16 cellular contexts compared by ENCODE assay signal in the genomic region with DNA sequence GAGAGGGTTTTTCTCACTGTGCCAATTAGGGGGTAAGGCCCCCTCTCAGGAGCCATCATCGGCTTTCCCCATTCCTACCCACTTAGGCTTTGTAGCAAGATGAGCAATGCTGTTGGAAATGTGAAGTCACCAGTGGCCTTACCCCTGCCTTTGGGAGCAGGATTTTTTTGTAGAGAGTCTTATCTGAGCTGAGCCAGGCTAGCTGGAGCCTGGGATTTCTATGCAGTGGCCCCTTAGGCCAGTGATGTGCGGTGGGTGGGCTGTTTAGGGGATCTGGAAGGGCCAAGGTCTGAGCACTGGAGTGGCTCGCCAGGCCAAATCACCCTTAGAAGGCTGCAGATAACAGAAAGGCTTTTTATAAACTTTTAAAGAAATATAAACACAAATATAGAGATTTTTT. TPM values are rescaled to one million over a fixed set of nuclear protein-coding genes. Genes with fewer than 3 reads are reported as not detected.
DNase-seq lines count a peak whose midpoint lies in the region; ATAC-seq and TF ChIP-seq lines count a peak whose summit lies in the region.
"Had no signal": no experiment of that assay in that cellular context is flagged by ENCODE, and none has a peak within 500 bp of the region (broad histone marks: within the 10 kb centered on the region; RNA-seq: fewer than 3 reads in every experiment).

No MANE protein-coding gene starts in this region.

- H3K27me3 ChIP-seq in CD4-positive, alpha-beta memory T cell (ENCODE audit: insufficient read depth, low read length), result no peaks in the 10 kb centered on the region
- peaks cover 10% of the 10 kb centered on the region; the same call in 1 of the 2 replicates for H3K27me3 ChIP-seq in HUES48 (ENCODE audit: control insufficient read depth, insufficient read depth, low read length)

- intact Hi-C loops in CD4-positive, alpha-beta memory T cell (cut with micrococcal nuclease), result no loop called here

- no peaks in the 10 kb centered on the region for H3K27me3 Mint-ChIP-seq in CD4-positive, alpha-beta memory T cell
- H3K27me3 Mint-ChIP-seq in activated naive CD8-positive, alpha-beta T cell treated with anti-CD3 and anti-CD28 coated beads, Interleukin-2, amount 10 ng/mL, durations not matched to agents 7 days and 5 days, result no peaks in the 10 kb centered on the region
- peaks cover 0 to 10% of the 10 kb centered on the region in 2 donors for H3K27me3 Mint-ChIP-seq in natural killer cell treated with Interleukin-12 subunit alpha and Interleukin-12 subunit beta and Interleukin-15 and Interleukin-18, amount 100 ng/mL, for 72 hours
- H3K27me3 Mint-ChIP-seq in endothelial cell (ENCODE audit: unreplicated experiment), result peaks cover 5% of the 10 kb centered on the region

- H3K4me3 Mint-ChIP-seq in CD4-positive, alpha-beta memory T cell, result peak overlapping the region in 5 of 8 donors; percentile 41 to 88 (median 61)
- peak overlapping the region; percentile 53 for H3K4me3 Mint-ChIP-seq in activated naive CD8-positive, alpha-beta T cell treated with anti-CD3 and anti-CD28 coated beads, Interleukin-2, amount 10 ng/mL, durations not matched to agents 7 days and 5 days
- no peak overlapping the region for H3K4me3 Mint-ChIP-seq in natural killer cell treated with Interleukin-12 subunit alpha and Interleukin-12 subunit beta and Interleukin-15 and Interleukin-18, amount 100 ng/mL, for 72 hours
- no peak overlapping the region for H3K4me3 Mint-ChIP-seq in endothelial cell (ENCODE audit: unreplicated experiment)

- ATAC-seq in activated naive CD8-positive, alpha-beta T cell treated with anti-CD3 and anti-CD28 coated beads, Interleukin-2, amount 10 ng/mL, durations not matched to agents 7 days and 5 days (ENCODE audit: low read depth), result no peak
- ATAC-seq in natural killer cell treated with Interleukin-12 subunit alpha and Interleukin-12 subunit beta and Interleukin-15 and Interleukin-18, amount 100 ng/mL, for 72 hours, result no peak
- no peak for ATAC-seq in GM19395 (IDR thresholded peaks at IDR 0.05; ENCODE audit: unreplicated experiment)
- ATAC-seq: Panc1 had no signal

- H3K9ac ChIP-seq in HUES48 (ENCODE audit: low read depth, low read length), result no peak overlapping the region

- H3K4me1 Mint-ChIP-seq in CD4-positive, alpha-beta memory T cell, result peaks cover 58 to 92% (median 79%) of the 10 kb centered on the region in 4 donors
- H3K4me1 Mint-ChIP-seq in activated naive CD8-positive, alpha-beta T cell treated with anti-CD3 and anti-CD28 coated beads, Interleukin-2, amount 10 ng/mL, durations not matched to agents 7 days and 5 days, result peaks cover 53% of the 10 kb centered on the region
- H3K4me1 Mint-ChIP-seq in natural killer cell treated with Interleukin-12 subunit alpha and Interleukin-12 subunit beta and Interleukin-15 and Interleukin-18, amount 100 ng/mL, for 72 hours (ENCODE audit: low read depth in 2 of 2), result peaks cover 43 to 65% of the 10 kb centered on the region in 2 donors
- H3K4me1 Mint-ChIP-seq in endothelial cell (ENCODE audit: unreplicated experiment), result peaks cover 22% of the 10 kb centered on the region

- no peaks in the 10 kb centered on the region for H3K9me3 Mint-ChIP-seq in CD4-positive, alpha-beta memory T cell
- H3K9me3 Mint-ChIP-seq in activated naive CD8-positive, alpha-beta T cell treated with anti-CD3 and anti-CD28 coated beads, Interleukin-2, amount 10 ng/mL, durations not matched to agents 7 days and 5 days, result no peaks in the 10 kb centered on the region
- H3K9me3 Mint-ChIP-seq in natural killer cell treated with Interleukin-12 subunit alpha and Interleukin-12 subunit beta and Interleukin-15 and Interleukin-18, amount 100 ng/mL, for 72 hours, result no peaks in the 10 kb centered on the region
- H3K9me3 Mint-ChIP-seq in endothelial cell (ENCODE audit: unreplicated experiment), result no peaks in the 10 kb centered on the region

- H3K36me3 Mint-ChIP-seq in CD4-positive, alpha-beta memory T cell, result peaks cover 17% of the 10 kb centered on the region in 2 donors
- peaks cover 17% of the 10 kb centered on the region for H3K36me3 Mint-ChIP-seq in activated naive CD8-positive, alpha-beta T cell treated with anti-CD3 and anti-CD28 coated beads, Interleukin-2, amount 10 ng/mL, durations not matched to agents 7 days and 5 days
- peaks cover 6% of the 10 kb centered on the region for H3K36me3 Mint-ChIP-seq in natural killer cell treated with Interleukin-12 subunit alpha and Interleukin-12 subunit beta and Interleukin-15 and Interleukin-18, amount 100 ng/mL, for 72 hours
- H3K36me3 Mint-ChIP-seq in endothelial cell (ENCODE audit: low read depth, unreplicated experiment), result no peaks in the 10 kb centered on the region

- peak overlapping the region; percentile 91 to 97 (median 94) for H3K27ac Mint-ChIP-seq in CD4-positive, alpha-beta memory T cell
- H3K27ac Mint-ChIP-seq in activated naive CD8-positive, alpha-beta T cell treated with anti-CD3 and anti-CD28 coated beads, Interleukin-2, amount 10 ng/mL, durations not matched to agents 7 days and 5 days, result peak overlapping the region; percentile 90
- H3K27ac Mint-ChIP-seq in natural killer cell treated with Interleukin-12 subunit alpha and Interleukin-12 subunit beta and Interleukin-15 and Interleukin-18, amount 100 ng/mL, for 72 hours, result peak overlapping the region; percentile 87 to 91
- no peak overlapping the region for H3K27ac Mint-ChIP-seq in endothelial cell (ENCODE audit: unreplicated experiment)

- H3K9me3 ChIP-seq in CD4-positive, alpha-beta memory T cell (ENCODE audit: control insufficient read depth in 1 of 2, low read length in 2 of 2), result no peaks in the 10 kb centered on the region
- peaks cover 15% of the 10 kb centered on the region for H3K9me3 ChIP-seq in HUES48 (ENCODE audit: control insufficient read depth, insufficient read depth, low read length)
- H3K9me3 ChIP-seq: vagina had no signal

- no peak overlapping the region for H3K4me3 ChIP-seq in CD4-positive, alpha-beta memory T cell (ENCODE audit: low read length in 2 of 2)
- no peak overlapping the region for H3K4me3 ChIP-seq in HUES48 (ENCODE audit: low read depth, low read length)
- H3K4me3 ChIP-seq: vagina had no signal

- peak overlapping the region; percentile 66 for H3K27ac ChIP-seq in CD4-positive, alpha-beta memory T cell (ENCODE audit: low read depth, low read length)
- H3K27ac ChIP-seq in HUES48 (ENCODE audit: low read depth, low read length), result peak overlapping the region; percentile 82

- H3K36me3 ChIP-seq in CD4-positive, alpha-beta memory T cell (ENCODE audit: insufficient read depth, low read length), result no peaks in the 10 kb centered on the region
- H3K36me3 ChIP-seq in HUES48 (ENCODE audit: control insufficient read depth, insufficient read depth, low read length), result peaks cover 7% of the 10 kb centered on the region; the same call in 1 of the 2 replicates
- H3K36me3 ChIP-seq: vagina had no signal

- CTCF ChIA-PET in CD4-positive, alpha-beta memory T cell (lab: Charles Lee; ENCODE audit: partially characterized antibody), result interaction anchor here (1.2 to 4.7 kb wide), 4 partner anchors 10 to 76 kb away, joined by 4 to 75 read pairs (median 14); partner anchors contain the start of genes IL2RG and MED12

- POLR2A ChIA-PET in CD4-positive, alpha-beta memory T cell (lab: Charles Lee; ENCODE audit: partially characterized antibody), result interaction anchor here (0.9 to 5.3 kb wide), 12 partner anchors 10 to 263 kb away, joined by 3 to 141 read pairs (median 6); partner anchors contain the start of genes IL2RG, MED12, TAF1 and ZMYM3
- POLR2A ChIA-PET in activated naive CD8-positive, alpha-beta T cell treated with anti-CD3 and anti-CD28 coated beads, Interleukin-2, amount 10 ng/mL, durations not matched to agents 7 days and 5 days (lab: Charles Lee), result interaction anchor here (0.7 to 8.4 kb wide), 6 partner anchors 9 to 215 kb away, joined by 3 to 106 read pairs (median 6); partner anchors contain the start of genes IL2RG and MED12

- no peak for DNase-seq in CD4-positive, alpha-beta memory T cell
- no peak for DNase-seq in activated naive CD8-positive, alpha-beta T cell treated with anti-CD3 and anti-CD28 coated beads, Interleukin-2, amount 10 ng/mL, durations not matched to agents 7 days and 5 days
- no peak for DNase-seq in natural killer cell treated with Interleukin-12 subunit alpha and Interleukin-12 subunit beta and Interleukin-15 and Interleukin-18, amount 100 ng/mL, for 72 hours (ENCODE audit: low spot score)
- DNase-seq in NCI-H2029 (lab: John Stamatoyannopoulos, UW) (no peak), endothelial cell (ENCODE audit: low spot score) (no peak)
- DNase-seq: activated naive CD4-positive, alpha-beta T cell treated with Interleukin-2 at 50 U/mL for 16 hours; kidney glomerular epithelial cell; NCI-H1436 treated with DMSO at 0.1 percent for 48 hours; NCI-H510A treated with DMSO at 0.1 percent for 48 hours; stimulated activated CD4-positive, alpha-beta T cell treated with anti-CD3 and anti-CD28 coated beads, Interleukin-4, amount 100 ng/mL, for 4 hours had no signal

- TF ChIP-seq CTCF in endothelial cell (IDR thresholded peaks at IDR 0.05; ENCODE audit: unreplicated experiment), result no peak

- H3K4me1 ChIP-seq in CD4-positive, alpha-beta memory T cell (ENCODE audit: insufficient read depth, low read length), result peaks cover 89% of the 10 kb centered on the region
- H3K4me1 ChIP-seq in HUES48 (ENCODE audit: control insufficient read depth, insufficient read depth, low read length), result peaks cover 32% of the 10 kb centered on the region

RNA-seq across cellular contexts. Expression of gene CXorf65, which starts 4.2 kb away (rescaled TPM):
- 10 to 100 TPM; 45.1 to 51.6 TPM for total RNA-seq in CD4-positive, alpha-beta memory T cell
- polyA plus RNA-seq in CD4-positive, alpha-beta memory T cell, result 1 to 10 TPM; 3.1 to 7.4 TPM
- total RNA-seq in activated naive CD8-positive, alpha-beta T cell treated with anti-CD3 and anti-CD28 coated beads, Interleukin-2, amount 10 ng/mL, durations not matched to agents 7 days and 5 days, result 10 to 100 TPM; 26.7 to 30.6 TPM
- 10 to 100 TPM; 18.0 to 28.1 TPM for total RNA-seq in natural killer cell treated with Interleukin-12 subunit alpha and Interleukin-12 subunit beta and Interleukin-15 and Interleukin-18, amount 100 ng/mL, for 72 hours
- not detected for total RNA-seq in endothelial cell (ENCODE audit: unreplicated experiment)
- total RNA-seq: cerebellum, G401, vagina had no signal

RNA-seq across cellular contexts. Expression of gene FOXO4, which starts 6.6 kb away (rescaled TPM):
- total RNA-seq in CD4-positive, alpha-beta memory T cell, result 10 to 100 TPM; 41.9 to 42.9 TPM
- polyA plus RNA-seq in CD4-positive, alpha-beta memory T cell, result 1 to 10 TPM in 1 of 2 donors, under 1 TPM in 1; 0.45 to 2.6 TPM
- 10 to 100 TPM; 22.1 to 24.9 TPM for total RNA-seq in activated naive CD8-positive, alpha-beta T cell treated with anti-CD3 and anti-CD28 coated beads, Interleukin-2, amount 10 ng/mL, durations not matched to agents 7 days and 5 days
- total RNA-seq in natural killer cell treated with Interleukin-12 subunit alpha and Interleukin-12 subunit beta and Interleukin-15 and Interleukin-18, amount 100 ng/mL, for 72 hours, result 10 to 100 TPM; 10.0 to 20.6 TPM
- 16.4 TPM for total RNA-seq in endothelial cell (ENCODE audit: unreplicated experiment)

RNA-seq across cellular contexts. Expression of gene IL2RG, which starts 9.1 kb away (rescaled TPM):
- total RNA-seq in CD4-positive, alpha-beta memory T cell, result 100 to 1,000 TPM; 378 to 379 TPM
- polyA plus RNA-seq in CD4-positive, alpha-beta memory T cell, result 1,000 to 10,000 TPM; 1,405 to 1,440 TPM
- total RNA-seq in activated naive CD8-positive, alpha-beta T cell treated with anti-CD3 and anti-CD28 coated beads, Interleukin-2, amount 10 ng/mL, durations not matched to agents 7 days and 5 days, result 100 to 1,000 TPM; 389 to 395 TPM
- total RNA-seq in natural killer cell treated with Interleukin-12 subunit alpha and Interleukin-12 subunit beta and Interleukin-15 and Interleukin-18, amount 100 ng/mL, for 72 hours, result 100 to 1,000 TPM; 241 to 512 TPM
- not detected for total RNA-seq in endothelial cell (ENCODE audit: unreplicated experiment)
- total RNA-seq: G401 had no signal

RNA-seq across cellular contexts. Expression of gene MED12, which starts 16.1 kb away (rescaled TPM):
- total RNA-seq in CD4-positive, alpha-beta memory T cell, result 10 to 100 TPM; 84.4 to 89.9 TPM
- 10 to 100 TPM in 1 of 2 donors, 1 to 10 TPM in 1; 3.4 to 18.7 TPM for polyA plus RNA-seq in CD4-positive, alpha-beta memory T cell
- 10 to 100 TPM; 64.7 to 77.1 TPM for total RNA-seq in activated naive CD8-positive, alpha-beta T cell treated with anti-CD3 and anti-CD28 coated beads, Interleukin-2, amount 10 ng/mL, durations not matched to agents 7 days and 5 days
- 10 to 100 TPM; 68.5 to 72.9 TPM for total RNA-seq in natural killer cell treated with Interleukin-12 subunit alpha and Interleukin-12 subunit beta and Interleukin-15 and Interleukin-18, amount 100 ng/mL, for 72 hours
- 128 TPM for total RNA-seq in endothelial cell (ENCODE audit: unreplicated experiment)

RNA-seq across cellular contexts. Expression of gene SNX12, which starts 34.2 kb away (rescaled TPM):
- 10 to 100 TPM; 36.7 to 36.9 TPM for total RNA-seq in CD4-positive, alpha-beta memory T cell
- 1 to 10 TPM; 3.0 to 4.2 TPM for polyA plus RNA-seq in CD4-positive, alpha-beta memory T cell
- total RNA-seq in activated naive CD8-positive, alpha-beta T cell treated with anti-CD3 and anti-CD28 coated beads, Interleukin-2, amount 10 ng/mL, durations not matched to agents 7 days and 5 days, result 10 to 100 TPM; 36.8 to 38.7 TPM
- total RNA-seq in natural killer cell treated with Interleukin-12 subunit alpha and Interleukin-12 subunit beta and Interleukin-15 and Interleukin-18, amount 100 ng/mL, for 72 hours, result 10 to 100 TPM; 43.3 to 51.8 TPM
- total RNA-seq in endothelial cell (ENCODE audit: unreplicated experiment), result 95.0 TPM

Comparison
In these comparisons a context has a peak if more than half of its experiments do, and no peak if none do; other contexts are left out.
1. H3K4me3 Mint-ChIP-seq: peak in CD4-positive, alpha-beta memory T cell (5 of 8) and activated naive CD8-positive, alpha-beta T cell treated with anti-CD3 and anti-CD28 coated beads, Interleukin-2, amount 10 ng/mL, durations not matched to agents 7 days and 5 days (single experiment); none in natural killer cell treated with Interleukin-12 subunit alpha and Interleukin-12 subunit beta and Interleukin-15 and Interleukin-18, amount 100 ng/mL, for 72 hours (single experiment) and endothelial cell (single experiment).
2. RNA of gene CXorf65, which starts 4.2 kb away (total RNA-seq): 45.1 to 51.6 TPM in CD4-positive, alpha-beta memory T cell, 26.7 to 30.6 TPM in activated naive CD8-positive, alpha-beta T cell treated with anti-CD3 and anti-CD28 coated beads, Interleukin-2, amount 10 ng/mL, durations not matched to agents 7 days and 5 days and 18.0 to 28.1 TPM in natural killer cell treated with Interleukin-12 subunit alpha and Interleukin-12 subunit beta and Interleukin-15 and Interleukin-18, amount 100 ng/mL, for 72 hours; not detected in endothelial cell (single experiment); every median in the first group is over 10 times any median in the second.
3. RNA of gene IL2RG, which starts 9.1 kb away (total RNA-seq): 241 to 512 TPM in natural killer cell treated with Interleukin-12 subunit alpha and Interleukin-12 subunit beta and Interleukin-15 and Interleukin-18, amount 100 ng/mL, for 72 hours, 389 to 395 TPM in activated naive CD8-positive, alpha-beta T cell treated with anti-CD3 and anti-CD28 coated beads, Interleukin-2, amount 10 ng/mL, durations not matched to agents 7 days and 5 days and 378 to 379 TPM in CD4-positive, alpha-beta memory T cell; not detected in endothelial cell (single experiment); every median in the first group is over 100 times any median in the second.